Comparison of ENCODE assay signal across 13 cellular contexts in genomic region chr1:15963968-15964648, GRCh38. TPM values are rescaled to one million over a fixed set of nuclear protein-coding genes. Genes with fewer than 3 reads are reported as not detected.
DNase-seq lines count a peak whose midpoint lies in the region; ATAC-seq, FAIRE-seq and TF ChIP-seq lines count a peak whose summit lies in the region.
"Had no signal": no experiment of that assay in that cellular context is flagged by ENCODE, and none has a peak within 500 bp of the region (broad histone marks: within the 10 kb centered on the region; RNA-seq: fewer than 3 reads in every experiment).

No MANE protein-coding gene starts in this region.

- no peak for TF ChIP-seq CTCF in CD4-positive, alpha-beta T cell (IDR thresholded peaks at IDR 0.05)
- TF ChIP-seq CTCF in activated B cell treated with CpG ODN at 0.5 μM for 24 hours (IDR thresholded peaks at IDR 0.05) (no peak), left lung (IDR thresholded peaks at IDR 0.05) (no peak)

- H3K27me3 Mint-ChIP-seq in CD4-positive, alpha-beta T cell = no peaks in the 10 kb centered on the region
- no peaks in the 10 kb centered on the region for H3K27me3 Mint-ChIP-seq in activated B cell treated with CpG ODN at 0.5 μM for 24 hours

- DNase-seq in CD4-positive, alpha-beta T cell = no peak
- DNase-seq in GM19239 (ENCODE audit: insufficient read length, low spot score) (no peak), activated B cell treated with CpG ODN at 0.5 μM for 24 hours (no peak), left lung (no peak), cerebellar cortex (ENCODE audit: low spot score) (no peak), NCI-H526 treated with DMSO at 0.1 percent for 48 hours (lab: John Stamatoyannopoulos, UW) (no peak), NCI-H2029 (lab: John Stamatoyannopoulos, UW) (no peak)
- DNase-seq: brain microvascular endothelial cell, hypothalamus, NCI-H2171 had no signal

- peak; percentile 26 for ATAC-seq in CD4-positive, alpha-beta T cell (ENCODE audit: poor library complexity)
- peak; percentile 4 for ATAC-seq in activated B cell treated with CpG ODN at 0.5 μM for 24 hours (ENCODE audit: low read depth)
- peak; percentile 18 for ATAC-seq in left lung
- no peak for ATAC-seq in HG02678 (IDR thresholded peaks at IDR 0.05; ENCODE audit: unreplicated experiment)

- H3K4me3 Mint-ChIP-seq in CD4-positive, alpha-beta T cell = peak overlapping the region; percentile 32
- peak overlapping the region; percentile 80 for H3K4me3 Mint-ChIP-seq in activated B cell treated with CpG ODN at 0.5 μM for 24 hours

- H3K27ac Mint-ChIP-seq in CD4-positive, alpha-beta T cell = peak overlapping the region; percentile 76
- peak overlapping the region; percentile 88 for H3K27ac Mint-ChIP-seq in activated B cell treated with CpG ODN at 0.5 μM for 24 hours

- no peak overlapping the region for H3K4me3 ChIP-seq in left lung

- H3K27me3 ChIP-seq in CD4-positive, alpha-beta T cell (ENCODE audit: control insufficient read depth, insufficient read depth, low read length) = no peaks in the 10 kb centered on the region
- no peaks in the 10 kb centered on the region for H3K27me3 ChIP-seq in left lung
- H3K27me3 ChIP-seq: brain microvascular endothelial cell had no signal

- H3K4me1 ChIP-seq in left lung = peaks cover 9 to 72% of the 10 kb centered on the region in 2 donors

- CTCF ChIA-PET in CD4-positive, alpha-beta T cell (lab: Charles Lee) = interaction anchor here (0.6 to 1.6 kb wide), 4 partner anchors 12 to 173 kb away, joined by 3 to 4 read pairs (median 3); partner anchors contain the start of gene SRARP
- CTCF ChIA-PET in activated B cell treated with CpG ODN at 0.5 μM for 24 hours (lab: Charles Lee) = interaction anchor here (0.9 to 3.8 kb wide), 4 partner anchors 11 to 149 kb away, joined by 3 to 17 read pairs (median 4); partner anchors contain the start of gene ZBTB17

- FAIRE-seq in GM19239 (lab: Jason Lieb, UNC) = peak; percentile 73

- H3K36me3 ChIP-seq in left lung = peaks cover 0 to 23% of the 10 kb centered on the region in 2 donors

- intact Hi-C loops in CD4-positive, alpha-beta T cell (cut with DNase I, micrococcal nuclease) = no loop called here
- intact Hi-C loops in activated B cell treated with CpG ODN at 0.5 μM for 24 hours (cut with micrococcal nuclease) (loop anchor here (2.0 to 10.0 kb wide), 4 partner anchors 13 to 439 kb away; partner anchors contain the start of genes CASP9, DNAJC16, PLEKHM2 and ZBTB17), left lung (cut with DNase I) (no loop called here)

- no peaks in the 10 kb centered on the region for H3K9me3 Mint-ChIP-seq in CD4-positive, alpha-beta T cell
- no peaks in the 10 kb centered on the region for H3K9me3 Mint-ChIP-seq in activated B cell treated with CpG ODN at 0.5 μM for 24 hours

- peaks cover 82% of the 10 kb centered on the region for H3K4me1 Mint-ChIP-seq in CD4-positive, alpha-beta T cell (ENCODE audit: low read depth)
- H3K4me1 Mint-ChIP-seq in activated B cell treated with CpG ODN at 0.5 μM for 24 hours = peaks cover 91% of the 10 kb centered on the region

- POLR2A ChIA-PET in CD4-positive, alpha-beta T cell (lab: Charles Lee) = interaction anchor here (0.6 kb wide), 1 partner anchor 388 kb away, joined by 4 read pairs; no protein-coding TSS in a partner anchor
- POLR2A ChIA-PET in activated B cell treated with CpG ODN at 0.5 μM for 24 hours (lab: Charles Lee) = interaction anchor here (0.6 to 10.7 kb wide), 17 partner anchors 11 to 346 kb away, joined by 3 to 282 read pairs (median 5); partner anchors contain the start of genes FAM131C, SPEN and ZBTB17

- H3K9me3 ChIP-seq in CD4-positive, alpha-beta T cell (ENCODE audit: control insufficient read depth, low read length) = no peaks in the 10 kb centered on the region
- H3K9me3 ChIP-seq in left lung = no peaks in the 10 kb centered on the region

- H3K27ac ChIP-seq in CD4-positive, alpha-beta T cell (ENCODE audit: low read depth, low read length) = no peak overlapping the region
- peak overlapping the region in 1 of 2 donors; percentile 30 for H3K27ac ChIP-seq in left lung
- H3K27ac ChIP-seq: brain microvascular endothelial cell had no signal

- peaks cover 24% of the 10 kb centered on the region for H3K36me3 Mint-ChIP-seq in CD4-positive, alpha-beta T cell (ENCODE audit: low read depth)
- H3K36me3 Mint-ChIP-seq in activated B cell treated with CpG ODN at 0.5 μM for 24 hours (ENCODE audit: low read depth) = peaks cover 25% of the 10 kb centered on the region

RNA-seq across cellular contexts. Expression of gene ZBTB17, which starts 11.8 kb away (rescaled TPM):
- total RNA-seq in CD4-positive, alpha-beta T cell = 10 to 100 TPM; 70.2 to 78.1 TPM
- total RNA-seq in activated B cell treated with CpG ODN at 0.5 μM for 24 hours = 109 and 121 TPM in 2 replicates
- 10 to 100 TPM; 31.2 to 39.9 TPM for total RNA-seq in left lung

RNA-seq across cellular contexts. Expression of gene SRARP, which starts 39.9 kb away (rescaled TPM):
- not detected for total RNA-seq in CD4-positive, alpha-beta T cell
- 0.07 TPM in 1 of 2 replicates, not detected in the other for total RNA-seq in activated B cell treated with CpG ODN at 0.5 μM for 24 hours
- not detected for total RNA-seq in left lung
- total RNA-seq: Daoy, omental fat pad had no signal

RNA-seq across cellular contexts. Expression of gene HSPB7, which starts 53.7 kb away (rescaled TPM):
- not detected for total RNA-seq in CD4-positive, alpha-beta T cell
- total RNA-seq in activated B cell treated with CpG ODN at 0.5 μM for 24 hours (not detected in 2 replicates), left lung (10 to 100 TPM in 1 of 2 donors, 1 to 10 TPM in 1; 4.2 to 22.1 TPM)

RNA-seq across cellular contexts. Expression of gene CLCNKA, which starts 57.7 kb away (rescaled TPM):
- total RNA-seq in CD4-positive, alpha-beta T cell = not detected
- 0.24 TPM in 1 of 2 replicates, not detected in the other for total RNA-seq in activated B cell treated with CpG ODN at 0.5 μM for 24 hours
- total RNA-seq in left lung = under 1 TPM; 0.12 to 0.39 TPM
- total RNA-seq: Daoy had no signal
